In genomic region chr20:51220293-51220706, GRCh38 we compare ENCODE assay signal across 9 cellular contexts.
DNase-seq lines count a peak whose midpoint lies in the region; FAIRE-seq and TF ChIP-seq lines count a peak whose summit lies in the region.
"Had no signal": no experiment of that assay in that cellular context is flagged by ENCODE, and none has a peak within 500 bp of the region (broad histone marks: within the 10 kb centered on the region; RNA-seq: fewer than 3 reads in every experiment).

No MANE protein-coding gene starts in this region.

- H3K9ac ChIP-seq in mesendoderm (ENCODE audit: low read length): no peak overlapping the region

- no peak overlapping the region for H3K27ac ChIP-seq in 22Rv1
- no peak overlapping the region for H3K27ac ChIP-seq in mesendoderm (ENCODE audit: low read depth, low read length)

- peak overlapping the region; percentile 88 for H3K4ac ChIP-seq in mesendoderm (ENCODE audit: low read depth, low read length)

- peak; percentile 60 for DNase-seq in GM20000 (ENCODE audit: low spot score)
- no peak for DNase-seq in bronchial epithelial cell (ENCODE audit: low read depth)
- DNase-seq in mesendoderm: peak; percentile 60
- DNase-seq in stimulated activated CD8-positive, alpha-beta memory T cell treated with anti-CD3 and anti-CD28 coated beads, Interleukin-7, amount 100 ng/mL, for 4 hours (ENCODE audit: low read depth in 2 of 2): peak; percentile 8 to 20
- no peak for DNase-seq in islet precursor cell
- DNase-seq in OCI-M2 (lab: John Stamatoyannopoulos, UW; ENCODE audit: unreplicated experiment): no peak

- peak overlapping the region; percentile 75 for H3K56ac ChIP-seq in mesendoderm (ENCODE audit: low read length)

- no peak for FAIRE-seq in bronchial epithelial cell (lab: Jason Lieb, UNC)
- FAIRE-seq: endometrium had no signal

- peak overlapping the region; percentile 90 for H2BK120ac ChIP-seq in mesendoderm (ENCODE audit: low read depth, low read length)

- no peak overlapping the region for H2AK5ac ChIP-seq in mesendoderm (ENCODE audit: low read length)

- no peaks in the 10 kb centered on the region for H3K79me1 ChIP-seq in mesendoderm (ENCODE audit: low read length)

- no peak overlapping the region for H3K4me2 ChIP-seq in mesendoderm (ENCODE audit: low read length)

- H3K4me1 ChIP-seq in mesendoderm (ENCODE audit: control insufficient read depth, low read depth, low read length): peaks cover 19% of the 10 kb centered on the region

- H3K4me3 ChIP-seq in WI38 (ENCODE audit: low read depth, low read length): no peak overlapping the region
- H3K4me3 ChIP-seq in bronchial epithelial cell (ENCODE audit: low read depth, low read length): no peak overlapping the region
- no peak overlapping the region for H3K4me3 ChIP-seq in mesendoderm (ENCODE audit: low read length)

- H4K8ac ChIP-seq in mesendoderm (ENCODE audit: low read depth, low read length): no peak overlapping the region

- H2BK5ac ChIP-seq in mesendoderm (ENCODE audit: low read length): peak overlapping the region; percentile 28

- no CpG with 5 or more reads among the region's 15 CpGs for WGBS in mesendoderm (ENCODE audit: extremely low coverage, insufficient coverage, low lambda C conversion rate)

- no peak overlapping the region for H3K23ac ChIP-seq in mesendoderm (ENCODE audit: low read length)

- H3K27me3 ChIP-seq in bronchial epithelial cell (ENCODE audit: control insufficient read depth, insufficient read depth, low read length): no peaks in the 10 kb centered on the region
- no peaks in the 10 kb centered on the region for H3K27me3 ChIP-seq in mesendoderm (ENCODE audit: insufficient read depth, low read length, poor library complexity)

- no peaks in the 10 kb centered on the region for H3K36me3 ChIP-seq in bronchial epithelial cell (ENCODE audit: control insufficient read depth, insufficient read depth, low read length)
- no peaks in the 10 kb centered on the region for H3K36me3 ChIP-seq in mesendoderm (ENCODE audit: control insufficient read depth, insufficient read depth, low read length)

- peak overlapping the region; percentile 89 for H3K18ac ChIP-seq in mesendoderm (ENCODE audit: low read length)

- TF ChIP-seq CTCF in 22Rv1 (IDR thresholded peaks at IDR 0.05): peak; percentile 97
- peak; percentile 62 for TF ChIP-seq CTCF in GM20000 (IDR thresholded peaks at IDR 0.05; ENCODE audit: extremely low read depth, missing control alignments)
- peak; percentile 79 for TF ChIP-seq CTCF in WI38 (IDR thresholded peaks at IDR 0.05; ENCODE audit: low read depth, low read length)
- peak; percentile 86 for TF ChIP-seq CTCF in bronchial epithelial cell (IDR thresholded peaks at IDR 0.05; ENCODE audit: insufficient read depth, low read length, severe bottlenecking)

- H3K79me2 ChIP-seq in mesendoderm (ENCODE audit: control insufficient read depth, insufficient read depth, low read length): no peaks in the 10 kb centered on the region

- peak overlapping the region; percentile 72 for H4K5ac ChIP-seq in mesendoderm (ENCODE audit: low read length)

- no peak overlapping the region for H2BK15ac ChIP-seq in mesendoderm (replicated peaks; ENCODE audit: low read depth)

Comparison
In these comparisons a context has a peak if more than half of its experiments do, and no peak if none do; other contexts are left out.
1. DNase-seq: peak in GM20000 (single experiment), mesendoderm (single experiment) and stimulated activated CD8-positive, alpha-beta memory T cell treated with anti-CD3 and anti-CD28 coated beads, Interleukin-7, amount 100 ng/mL, for 4 hours (2 of 2); none in bronchial epithelial cell (single experiment), islet precursor cell (single experiment) and OCI-M2 (single experiment).
2. Peak in every context shown above with its lines, with median percentiles within 50 percentile points of each other: CTCF ChIP-seq.